In genomic region chr19:19098703-19099632, GRCh38 we compare ENCODE assay signal across 1 cellular context.
A peak's percentile ranks its signal among the peaks of the same experiment; 100 is the strongest.
TF ChIP-seq lines count a peak whose summit lies in the region.

No MANE protein-coding gene starts in this region.

TF ChIP-seq in HepG2, 621 proteins besides CTCF, POLR2A, EP300 and RAD21 (continued from another document and continues in another):
- TF ChIP-seq, protein P1, sequence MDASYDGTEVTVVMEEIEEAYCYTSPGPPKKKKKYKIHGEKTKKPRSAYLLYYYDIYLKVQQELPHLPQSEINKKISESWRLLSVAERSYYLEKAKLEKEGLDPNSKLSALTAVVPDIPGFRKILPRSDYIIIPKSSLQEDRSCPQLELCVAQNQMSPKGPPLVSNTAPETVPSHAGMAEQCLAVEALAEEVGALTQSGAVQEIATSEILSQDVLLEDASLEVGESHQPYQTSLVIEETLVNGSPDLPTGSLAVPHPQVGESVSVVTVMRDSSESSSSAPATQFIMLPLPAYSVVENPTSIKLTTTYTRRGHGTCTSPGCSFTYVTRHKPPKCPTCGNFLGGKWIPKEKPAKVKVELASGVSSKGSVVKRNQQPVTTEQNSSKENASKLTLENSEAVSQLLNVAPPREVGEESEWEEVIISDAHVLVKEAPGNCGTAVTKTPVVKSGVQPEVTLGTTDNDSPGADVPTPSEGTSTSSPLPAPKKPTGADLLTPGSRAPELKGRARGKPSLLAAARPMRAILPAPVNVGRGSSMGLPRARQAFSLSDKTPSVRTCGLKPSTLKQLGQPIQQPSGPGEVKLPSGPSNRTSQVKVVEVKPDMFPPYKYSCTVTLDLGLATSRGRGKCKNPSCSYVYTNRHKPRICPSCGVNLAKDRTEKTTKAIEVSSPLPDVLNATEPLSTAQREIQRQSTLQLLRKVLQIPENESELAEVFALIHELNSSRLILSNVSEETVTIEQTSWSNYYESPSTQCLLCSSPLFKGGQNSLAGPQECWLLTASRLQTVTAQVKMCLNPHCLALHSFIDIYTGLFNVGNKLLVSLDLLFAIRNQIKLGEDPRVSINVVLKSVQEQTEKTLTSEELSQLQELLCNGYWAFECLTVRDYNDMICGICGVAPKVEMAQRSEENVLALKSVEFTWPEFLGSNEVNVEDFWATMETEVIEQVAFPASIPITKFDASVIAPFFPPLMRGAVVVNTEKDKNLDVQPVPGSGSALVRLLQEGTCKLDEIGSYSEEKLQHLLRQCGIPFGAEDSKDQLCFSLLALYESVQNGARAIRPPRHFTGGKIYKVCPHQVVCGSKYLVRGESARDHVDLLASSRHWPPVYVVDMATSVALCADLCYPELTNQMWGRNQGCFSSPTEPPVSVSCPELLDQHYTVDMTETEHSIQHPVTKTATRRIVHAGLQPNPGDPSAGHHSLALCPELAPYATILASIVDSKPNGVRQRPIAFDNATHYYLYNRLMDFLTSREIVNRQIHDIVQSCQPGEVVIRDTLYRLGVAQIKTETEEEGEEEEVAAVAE (CRISPR knock-in tag; IDR thresholded peaks at IDR 0.05; ENCODE audit: borderline replicate concordance) = peak; percentile 58; the same call in 1 of the 2 replicates
- no peak for TF ChIP-seq ZNF512 (CRISPR knock-in tag; IDR thresholded peaks at IDR 0.05)
- no peak for TF ChIP-seq ZNF549 (CRISPR knock-in tag; IDR thresholded peaks at IDR 0.05)
- no peak for TF ChIP-seq GPN1 (CRISPR knock-in tag; IDR thresholded peaks at IDR 0.05; ENCODE audit: borderline replicate concordance)
- TF ChIP-seq ASH2L (IDR thresholded peaks at IDR 0.05; ENCODE audit: insufficient read length, low read depth, low read length) = peak; percentile 39
- TF ChIP-seq MEF2D (CRISPR knock-in tag; IDR thresholded peaks at IDR 0.05) = no peak
- TF ChIP-seq HES4 (CRISPR knock-in tag; IDR thresholded peaks at IDR 0.05; ENCODE audit: borderline replicate concordance) = 0 out of 2 replicates have a peak, but pooled peaks have one; percentile 43
- TF ChIP-seq, protein P2, sequence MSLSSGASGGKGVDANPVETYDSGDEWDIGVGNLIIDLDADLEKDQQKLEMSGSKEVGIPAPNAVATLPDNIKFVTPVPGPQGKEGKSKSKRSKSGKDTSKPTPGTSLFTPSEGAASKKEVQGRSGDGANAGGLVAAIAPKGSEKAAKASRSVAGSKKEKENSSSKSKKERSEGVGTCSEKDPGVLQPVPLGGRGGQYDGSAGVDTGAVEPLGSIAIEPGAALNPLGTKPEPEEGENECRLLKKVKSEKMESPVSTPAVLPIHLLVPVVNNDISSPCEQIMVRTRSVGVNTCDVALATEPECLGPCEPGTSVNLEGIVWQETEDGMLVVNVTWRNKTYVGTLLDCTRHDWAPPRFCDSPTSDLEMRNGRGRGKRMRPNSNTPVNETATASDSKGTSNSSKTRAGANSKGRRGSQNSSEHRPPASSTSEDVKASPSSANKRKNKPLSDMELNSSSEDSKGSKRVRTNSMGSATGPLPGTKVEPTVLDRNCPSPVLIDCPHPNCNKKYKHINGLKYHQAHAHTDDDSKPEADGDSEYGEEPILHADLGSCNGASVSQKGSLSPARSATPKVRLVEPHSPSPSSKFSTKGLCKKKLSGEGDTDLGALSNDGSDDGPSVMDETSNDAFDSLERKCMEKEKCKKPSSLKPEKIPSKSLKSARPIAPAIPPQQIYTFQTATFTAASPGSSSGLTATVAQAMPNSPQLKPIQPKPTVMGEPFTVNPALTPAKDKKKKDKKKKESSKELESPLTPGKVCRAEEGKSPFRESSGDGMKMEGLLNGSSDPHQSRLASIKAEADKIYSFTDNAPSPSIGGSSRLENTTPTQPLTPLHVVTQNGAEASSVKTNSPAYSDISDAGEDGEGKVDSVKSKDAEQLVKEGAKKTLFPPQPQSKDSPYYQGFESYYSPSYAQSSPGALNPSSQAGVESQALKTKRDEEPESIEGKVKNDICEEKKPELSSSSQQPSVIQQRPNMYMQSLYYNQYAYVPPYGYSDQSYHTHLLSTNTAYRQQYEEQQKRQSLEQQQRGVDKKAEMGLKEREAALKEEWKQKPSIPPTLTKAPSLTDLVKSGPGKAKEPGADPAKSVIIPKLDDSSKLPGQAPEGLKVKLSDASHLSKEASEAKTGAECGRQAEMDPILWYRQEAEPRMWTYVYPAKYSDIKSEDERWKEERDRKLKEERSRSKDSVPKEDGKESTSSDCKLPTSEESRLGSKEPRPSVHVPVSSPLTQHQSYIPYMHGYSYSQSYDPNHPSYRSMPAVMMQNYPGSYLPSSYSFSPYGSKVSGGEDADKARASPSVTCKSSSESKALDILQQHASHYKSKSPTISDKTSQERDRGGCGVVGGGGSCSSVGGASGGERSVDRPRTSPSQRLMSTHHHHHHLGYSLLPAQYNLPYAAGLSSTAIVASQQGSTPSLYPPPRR (CRISPR knock-in tag; IDR thresholded peaks at IDR 0.05; ENCODE audit: borderline replicate concordance) = peak; percentile 66
- TF ChIP-seq ZNF17 (CRISPR knock-in tag; IDR thresholded peaks at IDR 0.05) = no peak
- TF ChIP-seq KAT2B (IDR thresholded peaks at IDR 0.05; ENCODE audit: borderline replicate concordance, low read depth, low read length) = no peak
- no peak for TF ChIP-seq MTF2 (CRISPR knock-in tag; IDR thresholded peaks at IDR 0.05; ENCODE audit: borderline replicate concordance)
- no peak for TF ChIP-seq SP5 (CRISPR knock-in tag; IDR thresholded peaks at IDR 0.05; ENCODE audit: borderline replicate concordance, low read depth)
- no peak for TF ChIP-seq NFE2L2 (IDR thresholded peaks at IDR 0.05; ENCODE audit: low read length)
- TF ChIP-seq, protein P3, sequence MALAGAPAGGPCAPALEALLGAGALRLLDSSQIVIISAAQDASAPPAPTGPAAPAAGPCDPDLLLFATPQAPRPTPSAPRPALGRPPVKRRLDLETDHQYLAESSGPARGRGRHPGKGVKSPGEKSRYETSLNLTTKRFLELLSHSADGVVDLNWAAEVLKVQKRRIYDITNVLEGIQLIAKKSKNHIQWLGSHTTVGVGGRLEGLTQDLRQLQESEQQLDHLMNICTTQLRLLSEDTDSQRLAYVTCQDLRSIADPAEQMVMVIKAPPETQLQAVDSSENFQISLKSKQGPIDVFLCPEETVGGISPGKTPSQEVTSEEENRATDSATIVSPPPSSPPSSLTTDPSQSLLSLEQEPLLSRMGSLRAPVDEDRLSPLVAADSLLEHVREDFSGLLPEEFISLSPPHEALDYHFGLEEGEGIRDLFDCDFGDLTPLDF (CRISPR knock-in tag; IDR thresholded peaks at IDR 0.05) = peak; percentile 43; the same call in 1 of the 2 replicates
- TF ChIP-seq, protein P4, sequence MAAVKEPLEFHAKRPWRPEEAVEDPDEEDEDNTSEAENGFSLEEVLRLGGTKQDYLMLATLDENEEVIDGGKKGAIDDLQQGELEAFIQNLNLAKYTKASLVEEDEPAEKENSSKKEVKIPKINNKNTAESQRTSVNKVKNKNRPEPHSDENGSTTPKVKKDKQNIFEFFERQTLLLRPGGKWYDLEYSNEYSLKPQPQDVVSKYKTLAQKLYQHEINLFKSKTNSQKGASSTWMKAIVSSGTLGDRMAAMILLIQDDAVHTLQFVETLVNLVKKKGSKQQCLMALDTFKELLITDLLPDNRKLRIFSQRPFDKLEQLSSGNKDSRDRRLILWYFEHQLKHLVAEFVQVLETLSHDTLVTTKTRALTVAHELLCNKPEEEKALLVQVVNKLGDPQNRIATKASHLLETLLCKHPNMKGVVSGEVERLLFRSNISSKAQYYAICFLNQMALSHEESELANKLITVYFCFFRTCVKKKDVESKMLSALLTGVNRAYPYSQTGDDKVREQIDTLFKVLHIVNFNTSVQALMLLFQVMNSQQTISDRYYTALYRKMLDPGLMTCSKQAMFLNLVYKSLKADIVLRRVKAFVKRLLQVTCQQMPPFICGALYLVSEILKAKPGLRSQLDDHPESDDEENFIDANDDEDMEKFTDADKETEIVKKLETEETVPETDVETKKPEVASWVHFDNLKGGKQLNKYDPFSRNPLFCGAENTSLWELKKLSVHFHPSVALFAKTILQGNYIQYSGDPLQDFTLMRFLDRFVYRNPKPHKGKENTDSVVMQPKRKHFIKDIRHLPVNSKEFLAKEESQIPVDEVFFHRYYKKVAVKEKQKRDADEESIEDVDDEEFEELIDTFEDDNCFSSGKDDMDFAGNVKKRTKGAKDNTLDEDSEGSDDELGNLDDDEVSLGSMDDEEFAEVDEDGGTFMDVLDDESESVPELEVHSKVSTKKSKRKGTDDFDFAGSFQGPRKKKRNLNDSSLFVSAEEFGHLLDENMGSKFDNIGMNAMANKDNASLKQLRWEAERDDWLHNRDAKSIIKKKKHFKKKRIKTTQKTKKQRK (IDR thresholded peaks at IDR 0.05; ENCODE audit: low read length) = no peak
- peak; percentile 58 for TF ChIP-seq MYPOP (CRISPR knock-in tag; IDR thresholded peaks at IDR 0.05)
- TF ChIP-seq MYC (CRISPR knock-in tag; IDR thresholded peaks at IDR 0.05; ENCODE audit: borderline replicate concordance) = peak; percentile 53; the same call in 1 of the 2 replicates
- peak; percentile 96 for TF ChIP-seq CEBPG (CRISPR knock-in tag; IDR thresholded peaks at IDR 0.05)
- 0 out of 2 replicates have a peak, but pooled peaks have one; percentile 36 for TF ChIP-seq SIN3B (IDR thresholded peaks at IDR 0.05; ENCODE audit: low read length)
- TF ChIP-seq, protein P5, sequence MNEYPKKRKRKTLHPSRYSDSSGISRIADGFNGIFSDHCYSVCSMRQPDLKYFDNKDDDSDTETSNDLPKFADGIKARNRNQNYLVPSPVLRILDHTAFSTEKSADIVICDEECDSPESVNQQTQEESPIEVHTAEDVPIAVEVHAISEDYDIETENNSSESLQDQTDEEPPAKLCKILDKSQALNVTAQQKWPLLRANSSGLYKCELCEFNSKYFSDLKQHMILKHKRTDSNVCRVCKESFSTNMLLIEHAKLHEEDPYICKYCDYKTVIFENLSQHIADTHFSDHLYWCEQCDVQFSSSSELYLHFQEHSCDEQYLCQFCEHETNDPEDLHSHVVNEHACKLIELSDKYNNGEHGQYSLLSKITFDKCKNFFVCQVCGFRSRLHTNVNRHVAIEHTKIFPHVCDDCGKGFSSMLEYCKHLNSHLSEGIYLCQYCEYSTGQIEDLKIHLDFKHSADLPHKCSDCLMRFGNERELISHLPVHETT (CRISPR knock-in tag; conservative IDR thresholded peaks at IDR 0.05) = peak; percentile 47; the same call in 1 of the 2 replicates
- TF ChIP-seq ZSCAN22 (CRISPR knock-in tag; IDR thresholded peaks at IDR 0.05) = no peak; the same call in 1 of the 2 replicates
- no peak for TF ChIP-seq NFE2 (CRISPR knock-in tag; IDR thresholded peaks at IDR 0.05)
- TF ChIP-seq, protein P6, sequence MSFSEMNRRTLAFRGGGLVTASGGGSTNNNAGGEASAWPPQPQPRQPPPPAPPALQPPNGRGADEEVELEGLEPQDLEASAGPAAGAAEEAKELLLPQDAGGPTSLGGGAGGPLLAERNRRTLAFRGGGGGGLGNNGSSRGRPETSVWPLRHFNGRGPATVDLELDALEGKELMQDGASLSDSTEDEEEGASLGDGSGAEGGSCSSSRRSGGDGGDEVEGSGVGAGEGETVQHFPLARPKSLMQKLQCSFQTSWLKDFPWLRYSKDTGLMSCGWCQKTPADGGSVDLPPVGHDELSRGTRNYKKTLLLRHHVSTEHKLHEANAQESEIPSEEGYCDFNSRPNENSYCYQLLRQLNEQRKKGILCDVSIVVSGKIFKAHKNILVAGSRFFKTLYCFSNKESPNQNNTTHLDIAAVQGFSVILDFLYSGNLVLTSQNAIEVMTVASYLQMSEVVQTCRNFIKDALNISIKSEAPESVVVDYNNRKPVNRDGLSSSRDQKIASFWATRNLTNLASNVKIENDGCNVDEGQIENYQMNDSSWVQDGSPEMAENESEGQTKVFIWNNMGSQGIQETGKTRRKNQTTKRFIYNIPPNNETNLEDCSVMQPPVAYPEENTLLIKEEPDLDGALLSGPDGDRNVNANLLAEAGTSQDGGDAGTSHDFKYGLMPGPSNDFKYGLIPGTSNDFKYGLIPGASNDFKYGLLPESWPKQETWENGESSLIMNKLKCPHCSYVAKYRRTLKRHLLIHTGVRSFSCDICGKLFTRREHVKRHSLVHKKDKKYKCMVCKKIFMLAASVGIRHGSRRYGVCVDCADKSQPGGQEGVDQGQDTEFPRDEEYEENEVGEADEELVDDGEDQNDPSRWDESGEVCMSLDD (CRISPR knock-in tag; IDR thresholded peaks at IDR 0.05; ENCODE audit: borderline replicate concordance) = no peak
- 0 out of 2 replicates have a peak, but pooled peaks have one; percentile 63 for TF ChIP-seq FOXK1 (CRISPR knock-in tag; IDR thresholded peaks at IDR 0.05; ENCODE audit: borderline replicate concordance, low read depth)
- no peak for TF ChIP-seq SNRNP70 (IDR thresholded peaks at IDR 0.05; ENCODE audit: low read depth, low read length)
- TF ChIP-seq, protein P7, sequence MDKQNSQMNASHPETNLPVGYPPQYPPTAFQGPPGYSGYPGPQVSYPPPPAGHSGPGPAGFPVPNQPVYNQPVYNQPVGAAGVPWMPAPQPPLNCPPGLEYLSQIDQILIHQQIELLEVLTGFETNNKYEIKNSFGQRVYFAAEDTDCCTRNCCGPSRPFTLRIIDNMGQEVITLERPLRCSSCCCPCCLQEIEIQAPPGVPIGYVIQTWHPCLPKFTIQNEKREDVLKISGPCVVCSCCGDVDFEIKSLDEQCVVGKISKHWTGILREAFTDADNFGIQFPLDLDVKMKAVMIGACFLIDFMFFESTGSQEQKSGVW (CRISPR knock-in tag; IDR thresholded peaks at IDR 0.05; ENCODE audit: borderline replicate concordance) = no peak
- peak; percentile 17; the same call in 1 of the 2 replicates for TF ChIP-seq STAG1 (CRISPR knock-in tag; IDR thresholded peaks at IDR 0.05)
- peak; percentile 64; the same call in 1 of the 2 replicates for TF ChIP-seq KDM6A (CRISPR knock-in tag; IDR thresholded peaks at IDR 0.05; ENCODE audit: low read depth)
- no peak for TF ChIP-seq ZNF737 (CRISPR knock-in tag; IDR thresholded peaks at IDR 0.05; ENCODE audit: borderline replicate concordance)
- no peak for TF ChIP-seq ZNF230 (CRISPR knock-in tag; IDR thresholded peaks at IDR 0.05)
- no peak for TF ChIP-seq ZNF615 (CRISPR knock-in tag; IDR thresholded peaks at IDR 0.05; ENCODE audit: borderline replicate concordance)
- 0 out of 2 replicates have a peak, but pooled peaks have one; percentile 53 for TF ChIP-seq ZNF33B (CRISPR knock-in tag; IDR thresholded peaks at IDR 0.05)
- TF ChIP-seq FOXP1 (IDR thresholded peaks at IDR 0.05) = no peak
- TF ChIP-seq FOXP1 (CRISPR knock-in tag; IDR thresholded peaks at IDR 0.05) = peak; percentile 62
- no peak for TF ChIP-seq PAWR (CRISPR knock-in tag; IDR thresholded peaks at IDR 0.05; ENCODE audit: borderline replicate concordance)
- peak; percentile 70; the same call in 1 of the 2 replicates for TF ChIP-seq HNF4G (IDR thresholded peaks at IDR 0.05; ENCODE audit: borderline replicate concordance, low read depth, low read length)
- TF ChIP-seq HNF4G (CRISPR knock-in tag; IDR thresholded peaks at IDR 0.05; ENCODE audit: borderline replicate concordance, low read depth) = 0 out of 2 replicates have a peak, but pooled peaks have one; percentile 12
